1 cellular context compared by ENCODE assay signal in the genomic region with DNA sequence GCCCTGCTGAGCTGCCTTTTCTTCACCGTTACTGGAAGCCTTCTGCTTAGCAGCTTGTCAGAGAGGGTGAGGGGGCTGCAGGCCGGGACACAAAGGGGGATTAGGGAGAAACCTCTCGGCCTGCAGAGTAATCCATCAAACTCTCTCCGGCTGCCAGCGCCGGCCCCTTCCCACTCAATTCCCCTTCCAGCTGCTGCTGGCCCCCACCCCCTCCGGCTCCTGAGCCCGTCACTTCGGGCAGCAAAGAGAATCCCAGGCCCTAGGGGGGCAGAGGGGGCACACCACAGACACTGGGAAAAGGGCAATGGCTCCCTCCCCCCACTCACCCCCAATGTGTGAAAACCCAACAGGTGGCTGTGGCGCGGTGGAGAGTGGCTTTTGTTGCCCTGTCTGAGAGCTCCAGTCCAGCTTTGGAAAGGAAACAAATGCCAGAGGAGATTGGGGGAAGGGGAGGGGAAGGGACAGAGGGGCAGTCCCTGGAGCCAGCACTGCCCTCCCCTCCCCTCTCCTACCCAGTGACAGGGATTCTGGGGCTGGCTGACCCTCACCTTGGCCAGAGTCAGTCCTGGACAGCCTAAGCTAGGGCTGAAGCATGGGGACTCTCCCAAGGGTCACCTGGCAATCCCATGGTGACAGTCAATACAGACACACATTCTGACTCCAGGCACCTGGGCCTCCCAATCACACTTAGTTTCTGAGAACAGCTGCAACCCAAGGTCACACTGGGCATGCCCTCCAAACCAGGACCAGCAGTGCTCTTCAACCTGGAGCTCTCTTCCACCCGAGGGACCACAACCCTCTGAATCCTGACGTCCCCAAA.
TF ChIP-seq lines count a peak whose summit lies in the region.

No MANE protein-coding gene starts in this region.

TF ChIP-seq in SK-N-SH treated with all-trans-retinoic acid at 6 μM for 48 hours, 23 proteins besides CTCF, POLR2A, EP300 and RAD21 (continued from another document):
- TF ChIP-seq, protein P1, sequence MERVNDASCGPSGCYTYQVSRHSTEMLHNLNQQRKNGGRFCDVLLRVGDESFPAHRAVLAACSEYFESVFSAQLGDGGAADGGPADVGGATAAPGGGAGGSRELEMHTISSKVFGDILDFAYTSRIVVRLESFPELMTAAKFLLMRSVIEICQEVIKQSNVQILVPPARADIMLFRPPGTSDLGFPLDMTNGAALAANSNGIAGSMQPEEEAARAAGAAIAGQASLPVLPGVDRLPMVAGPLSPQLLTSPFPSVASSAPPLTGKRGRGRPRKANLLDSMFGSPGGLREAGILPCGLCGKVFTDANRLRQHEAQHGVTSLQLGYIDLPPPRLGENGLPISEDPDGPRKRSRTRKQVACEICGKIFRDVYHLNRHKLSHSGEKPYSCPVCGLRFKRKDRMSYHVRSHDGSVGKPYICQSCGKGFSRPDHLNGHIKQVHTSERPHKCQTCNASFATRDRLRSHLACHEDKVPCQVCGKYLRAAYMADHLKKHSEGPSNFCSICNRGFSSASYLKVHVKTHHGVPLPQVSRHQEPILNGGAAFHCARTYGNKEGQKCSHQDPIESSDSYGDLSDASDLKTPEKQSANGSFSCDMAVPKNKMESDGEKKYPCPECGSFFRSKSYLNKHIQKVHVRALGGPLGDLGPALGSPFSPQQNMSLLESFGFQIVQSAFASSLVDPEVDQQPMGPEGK (CRISPR knock-in tag; IDR thresholded peaks at IDR 0.05; ENCODE audit: borderline replicate concordance) = no peak
- TF ChIP-seq ZNF8 (CRISPR knock-in tag; IDR thresholded peaks at IDR 0.05) = no peak
- TF ChIP-seq, protein P2, sequence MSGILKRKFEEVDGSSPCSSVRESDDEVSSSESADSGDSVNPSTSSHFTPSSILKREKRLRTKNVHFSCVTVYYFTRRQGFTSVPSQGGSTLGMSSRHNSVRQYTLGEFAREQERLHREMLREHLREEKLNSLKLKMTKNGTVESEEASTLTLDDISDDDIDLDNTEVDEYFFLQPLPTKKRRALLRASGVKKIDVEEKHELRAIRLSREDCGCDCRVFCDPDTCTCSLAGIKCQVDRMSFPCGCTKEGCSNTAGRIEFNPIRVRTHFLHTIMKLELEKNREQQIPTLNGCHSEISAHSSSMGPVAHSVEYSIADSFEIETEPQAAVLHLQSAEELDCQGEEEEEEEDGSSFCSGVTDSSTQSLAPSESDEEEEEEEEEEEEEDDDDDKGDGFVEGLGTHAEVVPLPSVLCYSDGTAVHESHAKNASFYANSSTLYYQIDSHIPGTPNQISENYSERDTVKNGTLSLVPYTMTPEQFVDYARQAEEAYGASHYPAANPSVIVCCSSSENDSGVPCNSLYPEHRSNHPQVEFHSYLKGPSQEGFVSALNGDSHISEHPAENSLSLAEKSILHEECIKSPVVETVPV (CRISPR knock-in tag; IDR thresholded peaks at IDR 0.05) = no peak
- TF ChIP-seq OSR1 (CRISPR knock-in tag; IDR thresholded peaks at IDR 0.05) = no peak
- no peak for TF ChIP-seq ISL1 (CRISPR knock-in tag; IDR thresholded peaks at IDR 0.05)
- no peak for TF ChIP-seq PPARA (CRISPR knock-in tag; IDR thresholded peaks at IDR 0.05; ENCODE audit: borderline replicate concordance)
- TF ChIP-seq SNAI2 (CRISPR knock-in tag; IDR thresholded peaks at IDR 0.05) = no peak
- TF ChIP-seq TCF4 (CRISPR knock-in tag; IDR thresholded peaks at IDR 0.05; ENCODE audit: borderline replicate concordance) = no peak
- no peak for TF ChIP-seq ZC3H10 (CRISPR knock-in tag; IDR thresholded peaks at IDR 0.05)
- TF ChIP-seq ESRRG (CRISPR knock-in tag; IDR thresholded peaks at IDR 0.05) = no peak
- no peak for TF ChIP-seq GLIS3 (CRISPR knock-in tag; IDR thresholded peaks at IDR 0.05)
- TF ChIP-seq ARNTL (CRISPR knock-in tag; IDR thresholded peaks at IDR 0.05; ENCODE audit: borderline replicate concordance, low read depth) = no peak
- TF ChIP-seq CSDC2 (CRISPR knock-in tag; IDR thresholded peaks at IDR 0.05) = no peak
- no peak for TF ChIP-seq ZNF565 (CRISPR knock-in tag; conservative IDR thresholded peaks at IDR 0.05; ENCODE audit: low read depth)
- no peak for TF ChIP-seq ZFP30 (CRISPR knock-in tag; IDR thresholded peaks at IDR 0.05)
